In genomic region chr18:3062798-3063563, GRCh38 we compare ENCODE assay signal across 7 cellular contexts. TPM values are rescaled to one million over a fixed set of nuclear protein-coding genes. Genes with fewer than 3 reads are reported as not detected.
A peak's percentile ranks its signal among the peaks of the same experiment; 100 is the strongest.
DNase-seq lines count a peak whose midpoint lies in the region; ATAC-seq and TF ChIP-seq lines count a peak whose summit lies in the region.

No MANE protein-coding gene starts in this region.

- H3K36me3 Mint-ChIP-seq in T-helper 17 cell (ENCODE audit: low read depth): no peaks in the 10 kb centered on the region

- H3K4me1 Mint-ChIP-seq in T-helper 17 cell: peaks cover 47% of the 10 kb centered on the region

- H3K9me3 ChIP-seq in T-helper 17 cell (ENCODE audit: control insufficient read depth, low read length, poor library complexity, severe bottlenecking) (no peaks in the 10 kb centered on the region), ascending aorta (no peaks in the 10 kb centered on the region)

- H3K4me3 ChIP-seq in Jurkat, Clone E6-1 (ENCODE audit: low read length): no peak overlapping the region
- peak overlapping the region in 1 of 2 donors; percentile 34 for H3K4me3 ChIP-seq in ascending aorta

- ATAC-seq in T-helper 17 cell (peak; percentile 43), GM21381 (IDR thresholded peaks at IDR 0.05; ENCODE audit: unreplicated experiment) (no peak)

- peaks cover 0 to 6% of the 10 kb centered on the region in 2 donors for H3K36me3 ChIP-seq in ascending aorta

- peak overlapping the region; percentile 88 for H3K4me3 Mint-ChIP-seq in T-helper 17 cell

- no peaks in the 10 kb centered on the region for H3K27me3 Mint-ChIP-seq in T-helper 17 cell

- intact Hi-C loops in ascending aorta (cut with DNase I): loop anchor here (1.0 to 5.0 kb wide), 2 partner anchors 66 to 131 kb away; no protein-coding TSS in a partner anchor

- H3K27me3 ChIP-seq in ascending aorta: no peaks in the 10 kb centered on the region

- H3K27ac ChIP-seq in ascending aorta: no peak overlapping the region

- H3K27ac Mint-ChIP-seq in T-helper 17 cell: peak overlapping the region; percentile 100

- peaks cover 0 to 3% of the 10 kb centered on the region in 2 donors for H3K4me1 ChIP-seq in ascending aorta

- TF ChIP-seq CTCF in GM12873 (IDR thresholded peaks at IDR 0.05; ENCODE audit: insufficient read depth, low read depth, low read length, missing control alignments) (peak; percentile 88), ascending aorta (IDR thresholded peaks at IDR 0.05) (peak; percentile 55 to 78 (median 78))

- DNase-seq in Jurkat, Clone E6-1 (ENCODE audit: low read depth, low spot score): peak; percentile 23
- DNase-seq in T-helper 17 cell (peak; percentile 39 to 67 (median 41)), ascending aorta (ENCODE audit: low spot score in 2 of 2) (peak in 1 of 2 donors; percentile 81), iPS-NIHi11 (ENCODE audit: low spot score) (peak; percentile 62)
- peak; percentile 33 to 57 for DNase-seq in stimulated activated CD4-positive, alpha-beta T cell treated with anti-CD3 and anti-CD28 coated beads, Interleukin-15, amount 100 ng/mL, for 1 hour (ENCODE audit: low read depth in 1 of 2, low spot score in 1 of 2)

RNA-seq across cellular contexts. Expression of gene LPIN2, which starts 50.0 kb away (rescaled TPM):
- polyA plus RNA-seq in Jurkat, Clone E6-1 (2012; ENCODE audit: insufficient read depth, insufficient read length): 12.4 TPM
- total RNA-seq in T-helper 17 cell: 10 to 100 TPM; 75.8 to 84.8 TPM
- total RNA-seq in ascending aorta: 11.6 TPM
